ENCODE assay signal across 8 cellular contexts in the genomic region with DNA sequence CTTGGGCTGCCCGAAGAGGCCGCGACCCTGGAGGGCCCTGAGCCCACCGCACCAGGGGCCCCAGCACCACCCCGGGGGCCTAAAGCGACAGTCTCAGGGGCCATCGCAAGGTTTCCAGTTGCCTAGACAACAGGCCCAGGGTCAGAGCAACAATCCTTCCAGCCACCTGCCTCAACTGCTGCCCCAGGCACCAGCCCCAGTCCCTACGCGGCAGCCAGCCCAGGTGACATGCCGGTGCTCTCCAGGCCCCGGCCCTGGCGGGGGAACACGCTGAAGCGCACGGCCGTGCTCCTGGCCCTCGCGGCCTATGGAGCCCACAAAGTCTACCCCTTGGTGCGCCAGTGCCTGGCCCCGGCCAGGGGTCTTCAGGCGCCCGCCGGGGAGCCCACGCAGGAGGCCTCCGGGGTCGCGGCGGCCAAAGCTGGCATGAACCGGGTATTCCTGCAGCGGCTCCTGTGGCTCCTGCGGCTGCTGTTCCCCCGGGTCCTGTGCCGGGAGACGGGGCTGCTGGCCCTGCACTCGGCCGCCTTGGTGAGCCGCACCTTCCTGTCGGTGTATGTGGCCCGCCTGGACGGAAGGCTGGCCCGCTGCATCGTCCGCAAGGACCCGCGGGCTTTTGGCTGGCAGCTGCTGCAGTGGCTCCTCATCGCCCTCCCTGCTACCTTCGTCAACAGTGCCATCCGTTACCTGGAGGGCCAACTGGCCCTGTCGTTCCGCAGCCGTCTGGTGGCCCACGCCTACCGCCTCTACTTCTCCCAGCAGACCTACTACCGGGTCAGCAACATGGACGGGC. TPM values are rescaled to one million over a fixed set of nuclear protein-coding genes. Genes with fewer than 3 reads are reported as not detected.
DNase-seq lines count a peak whose midpoint lies in the region; TF ChIP-seq lines count a peak whose summit lies in the region.

No MANE protein-coding gene starts in this region.

- H3K9ac ChIP-seq in neural cell (ENCODE audit: low read length): peak overlapping the region; percentile 75

- no peaks in the 10 kb centered on the region for H3K27me3 Mint-ChIP-seq in activated CD4-positive, alpha-beta T cell treated with anti-CD3 and anti-CD28 coated beads, Interleukin-2, amount 10 ng/mL, durations not matched to agents 7 days and 5 days
- H3K27me3 Mint-ChIP-seq in nephron progenitor cell (ENCODE audit: low read depth, poor library complexity): peaks cover 2% of the 10 kb centered on the region

- CTCF ChIA-PET in activated CD4-positive, alpha-beta T cell treated with anti-CD3 and anti-CD28 coated beads, Interleukin-2, amount 10 ng/mL, durations not matched to agents 7 days and 5 days (lab: Charles Lee): no interaction called here

- peak overlapping the region; percentile 47 for H3K27ac ChIP-seq in cingulate gyrus (ENCODE audit: low read depth, low read length)
- peak overlapping the region; percentile 47 for H3K27ac ChIP-seq in neural cell (ENCODE audit: low read length)

- no peak for TF ChIP-seq EP300 in neural cell (conservative IDR thresholded peaks at IDR 0.05; ENCODE audit: poor library complexity, severe bottlenecking)

- H4K20me1 ChIP-seq in neural cell (ENCODE audit: insufficient read depth): no peaks in the 10 kb centered on the region

- H3K9me2 ChIP-seq in neural cell (ENCODE audit: insufficient read depth, low read length): no peaks in the 10 kb centered on the region

- peaks cover 22% of the 10 kb centered on the region for H3K36me3 Mint-ChIP-seq in activated CD4-positive, alpha-beta T cell treated with anti-CD3 and anti-CD28 coated beads, Interleukin-2, amount 10 ng/mL, durations not matched to agents 7 days and 5 days (ENCODE audit: low read depth)
- H3K36me3 Mint-ChIP-seq in nephron progenitor cell (ENCODE audit: low read depth): peaks cover 15% of the 10 kb centered on the region

- H3K4me3 Mint-ChIP-seq in activated CD4-positive, alpha-beta T cell treated with anti-CD3 and anti-CD28 coated beads, Interleukin-2, amount 10 ng/mL, durations not matched to agents 7 days and 5 days: peak overlapping the region; percentile 71
- H3K4me3 Mint-ChIP-seq in nephron progenitor cell: no peak overlapping the region

- peaks cover 16% of the 10 kb centered on the region for H3K79me2 ChIP-seq in neural cell (replicated peaks; ENCODE audit: insufficient read depth, low read length)

- H3K4me3 ChIP-seq in LNCaP clone FGC (ENCODE audit: low read depth, low read length) (peak overlapping the region; percentile 62), neural cell (ENCODE audit: low read length) (peak overlapping the region; percentile 78)

- no peak overlapping the region for H3K4me2 ChIP-seq in neural cell (ENCODE audit: low read length)

- no peaks in the 10 kb centered on the region for H3K9me3 ChIP-seq in neural cell (ENCODE audit: low read length)

- no peak overlapping the region for H2AFZ ChIP-seq in neural cell (ENCODE audit: low read depth, low read length)

- peaks cover 28% of the 10 kb centered on the region for H3K4me1 Mint-ChIP-seq in activated CD4-positive, alpha-beta T cell treated with anti-CD3 and anti-CD28 coated beads, Interleukin-2, amount 10 ng/mL, durations not matched to agents 7 days and 5 days
- H3K4me1 Mint-ChIP-seq in nephron progenitor cell: peaks cover 30% of the 10 kb centered on the region

- no peaks in the 10 kb centered on the region for H3K9me3 Mint-ChIP-seq in activated CD4-positive, alpha-beta T cell treated with anti-CD3 and anti-CD28 coated beads, Interleukin-2, amount 10 ng/mL, durations not matched to agents 7 days and 5 days
- peaks cover 47% of the 10 kb centered on the region for H3K9me3 Mint-ChIP-seq in nephron progenitor cell

- POLR2A ChIA-PET in activated CD4-positive, alpha-beta T cell treated with anti-CD3 and anti-CD28 coated beads, Interleukin-2, amount 10 ng/mL, durations not matched to agents 7 days and 5 days (lab: Charles Lee): no interaction called here

- no peaks in the 10 kb centered on the region for H3K36me3 ChIP-seq in neural cell (ENCODE audit: insufficient read depth, low read length)

- H3K27ac Mint-ChIP-seq in activated CD4-positive, alpha-beta T cell treated with anti-CD3 and anti-CD28 coated beads, Interleukin-2, amount 10 ng/mL, durations not matched to agents 7 days and 5 days: peak overlapping the region; percentile 19
- H3K27ac Mint-ChIP-seq in nephron progenitor cell: no peak overlapping the region

- H3K27me3 ChIP-seq in neural cell (ENCODE audit: insufficient read depth, low read depth, low read length): no peaks in the 10 kb centered on the region

- DNase-seq in activated CD4-positive, alpha-beta T cell treated with anti-CD3 and anti-CD28 coated beads, Interleukin-2, amount 10 ng/mL, durations not matched to agents 7 days and 5 days: peak; percentile 16
- no peak for DNase-seq in activated CD4-positive, alpha-beta T cell treated with anti-CD3 and anti-CD28 coated beads for 4 hours
- DNase-seq in LNCaP clone FGC (ENCODE audit: low read depth): no peak
- DNase-seq in NCI-H2029 treated with DMSO at 0.1 percent for 48 hours (lab: John Stamatoyannopoulos, UW): no peak
- DNase-seq in NCI-H1092 (lab: John Stamatoyannopoulos, UW): no peak
- no peak for DNase-seq in nephron progenitor cell

- no peaks in the 10 kb centered on the region for H3F3A ChIP-seq in neural cell (ENCODE audit: insufficient read depth, low read length, poor library complexity, severe bottlenecking)

- no peak for TF ChIP-seq RAD21 in neural cell (conservative IDR thresholded peaks at IDR 0.05)

- TF ChIP-seq CTCF in LNCaP clone FGC (IDR thresholded peaks at IDR 0.05; ENCODE audit: control insufficient read depth, extremely low read depth, insufficient read depth): no peak
- TF ChIP-seq CTCF in neural cell (IDR thresholded peaks at IDR 0.05; ENCODE audit: poor library complexity, severe bottlenecking): no peak
- no peak for TF ChIP-seq CTCF in nephron progenitor cell (IDR thresholded peaks at IDR 0.05)

TF ChIP-seq in neural cell, 6 proteins besides CTCF, POLR2A, EP300 and RAD21:
- TF ChIP-seq EZH2 (IDR thresholded peaks at IDR 0.05; ENCODE audit: borderline replicate concordance, insufficient read depth, low read length, poor library complexity, severe bottlenecking): no peak
- TF ChIP-seq, protein P1, sequence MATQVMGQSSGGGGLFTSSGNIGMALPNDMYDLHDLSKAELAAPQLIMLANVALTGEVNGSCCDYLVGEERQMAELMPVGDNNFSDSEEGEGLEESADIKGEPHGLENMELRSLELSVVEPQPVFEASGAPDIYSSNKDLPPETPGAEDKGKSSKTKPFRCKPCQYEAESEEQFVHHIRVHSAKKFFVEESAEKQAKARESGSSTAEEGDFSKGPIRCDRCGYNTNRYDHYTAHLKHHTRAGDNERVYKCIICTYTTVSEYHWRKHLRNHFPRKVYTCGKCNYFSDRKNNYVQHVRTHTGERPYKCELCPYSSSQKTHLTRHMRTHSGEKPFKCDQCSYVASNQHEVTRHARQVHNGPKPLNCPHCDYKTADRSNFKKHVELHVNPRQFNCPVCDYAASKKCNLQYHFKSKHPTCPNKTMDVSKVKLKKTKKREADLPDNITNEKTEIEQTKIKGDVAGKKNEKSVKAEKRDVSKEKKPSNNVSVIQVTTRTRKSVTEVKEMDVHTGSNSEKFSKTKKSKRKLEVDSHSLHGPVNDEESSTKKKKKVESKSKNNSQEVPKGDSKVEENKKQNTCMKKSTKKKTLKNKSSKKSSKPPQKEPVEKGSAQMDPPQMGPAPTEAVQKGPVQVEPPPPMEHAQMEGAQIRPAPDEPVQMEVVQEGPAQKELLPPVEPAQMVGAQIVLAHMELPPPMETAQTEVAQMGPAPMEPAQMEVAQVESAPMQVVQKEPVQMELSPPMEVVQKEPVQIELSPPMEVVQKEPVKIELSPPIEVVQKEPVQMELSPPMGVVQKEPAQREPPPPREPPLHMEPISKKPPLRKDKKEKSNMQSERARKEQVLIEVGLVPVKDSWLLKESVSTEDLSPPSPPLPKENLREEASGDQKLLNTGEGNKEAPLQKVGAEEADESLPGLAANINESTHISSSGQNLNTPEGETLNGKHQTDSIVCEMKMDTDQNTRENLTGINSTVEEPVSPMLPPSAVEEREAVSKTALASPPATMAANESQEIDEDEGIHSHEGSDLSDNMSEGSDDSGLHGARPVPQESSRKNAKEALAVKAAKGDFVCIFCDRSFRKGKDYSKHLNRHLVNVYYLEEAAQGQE (IDR thresholded peaks at IDR 0.05; ENCODE audit: borderline replicate concordance): no peak
- no peak for TF ChIP-seq TAF1 (IDR thresholded peaks at IDR 0.05; ENCODE audit: low read depth)
- TF ChIP-seq POLR2AphosphoS5 (IDR thresholded peaks at IDR 0.05): no peak
- TF ChIP-seq MXI1 (conservative IDR thresholded peaks at IDR 0.05; ENCODE audit: poor library complexity, severe bottlenecking): no peak
- no peak for TF ChIP-seq SMC3 (conservative IDR thresholded peaks at IDR 0.05; ENCODE audit: poor library complexity)
TF ChIP-seq in neural cell: peak in this region for 0.

RNA-seq across cellular contexts. Expression of a gene that starts 0.6 kb away (rescaled TPM):
- total RNA-seq in activated CD4-positive, alpha-beta T cell treated with anti-CD3 and anti-CD28 coated beads, Interleukin-2, amount 10 ng/mL, durations not matched to agents 7 days and 5 days: 10 to 100 TPM; 15.4 to 16.0 TPM
- polyA plus RNA-seq in neural cell: 3.2 and 3.6 TPM in 2 replicates
- 8.6 and 10.2 TPM in 2 replicates for polyA minus RNA-seq in neural cell

RNA-seq across cellular contexts. Expression of a gene that starts 1.0 kb away (rescaled TPM):
- total RNA-seq in activated CD4-positive, alpha-beta T cell treated with anti-CD3 and anti-CD28 coated beads, Interleukin-2, amount 10 ng/mL, durations not matched to agents 7 days and 5 days: 100 to 1,000 TPM; 142 to 148 TPM
- polyA plus RNA-seq in neural cell: 154 and 182 TPM in 2 replicates
- 86.4 TPM in 2 replicates for polyA minus RNA-seq in neural cell

RNA-seq across cellular contexts. Expression of a gene that starts 37.5 kb away (rescaled TPM):
- total RNA-seq in activated CD4-positive, alpha-beta T cell treated with anti-CD3 and anti-CD28 coated beads, Interleukin-2, amount 10 ng/mL, durations not matched to agents 7 days and 5 days: under 1 TPM; 0.65 to 0.69 TPM
- 36.4 and 62.4 TPM in 2 replicates for polyA plus RNA-seq in neural cell
- polyA minus RNA-seq in neural cell: 37.7 and 42.1 TPM in 2 replicates

RNA-seq across cellular contexts. Expression of a gene that starts 38.8 kb away (rescaled TPM):
- under 1 TPM; 0.23 to 0.35 TPM for total RNA-seq in activated CD4-positive, alpha-beta T cell treated with anti-CD3 and anti-CD28 coated beads, Interleukin-2, amount 10 ng/mL, durations not matched to agents 7 days and 5 days
- 0.48 and 0.76 TPM in 2 replicates for polyA plus RNA-seq in neural cell
- 0.97 and 1.5 TPM in 2 replicates for polyA minus RNA-seq in neural cell

RNA-seq across cellular contexts. Expression of a gene that starts 51.6 kb away (rescaled TPM):
- total RNA-seq in activated CD4-positive, alpha-beta T cell treated with anti-CD3 and anti-CD28 coated beads, Interleukin-2, amount 10 ng/mL, durations not matched to agents 7 days and 5 days: not detected
- 9.5 and 15.0 TPM in 2 replicates for polyA plus RNA-seq in neural cell
- 4.1 and 4.4 TPM in 2 replicates for polyA minus RNA-seq in neural cell
